Comparison of ENCODE assay signal across 11 cellular contexts in genomic region chr6:42338573-42339218, GRCh38.
DNase-seq lines count a peak whose midpoint lies in the region; ATAC-seq and TF ChIP-seq lines count a peak whose summit lies in the region.
"Had no signal": no experiment of that assay in that cellular context is flagged by ENCODE, and none has a peak within 500 bp of the region (broad histone marks: within the 10 kb centered on the region; RNA-seq: fewer than 3 reads in every experiment).

No MANE protein-coding gene starts in this region.

- H3K9me3 ChIP-seq in Caco-2 = no peaks in the 10 kb centered on the region

- TF ChIP-seq CTCF in cardiac fibroblast (IDR thresholded peaks at IDR 0.05; ENCODE audit: low read depth, low read length) (peak; percentile 39), retinal pigment epithelial cell (conservative IDR thresholded peaks at IDR 0.05; ENCODE audit: low read depth, low read length) (no peak), Caco-2 (IDR thresholded peaks at IDR 0.05; ENCODE audit: insufficient read depth in 1 of 2, low read depth in 1 of 2, low read length in 1 of 2, severe bottlenecking in 1 of 2, unreplicated experiment in 1 of 2) (no peak)

- POLR2A ChIA-PET in Caco-2 (lab: Charles Lee) = no interaction called here

- peak overlapping the region; percentile 85 for H3K27ac Mint-ChIP-seq in T-helper 1 cell treated with Interleukin-12 subunit alpha and Interleukin-12 subunit beta and Interleukin-4 antibody, amounts not matched to agents 30 μg/mL and 1 μg/mL, for 36 hours
- H3K27ac Mint-ChIP-seq in Caco-2 (ENCODE audit: unreplicated experiment) = no peak overlapping the region
- H3K27ac Mint-ChIP-seq: B cell had no signal

- DNase-seq in T-helper 1 cell (no peak), OCI-M2 (lab: John Stamatoyannopoulos, UW; ENCODE audit: unreplicated experiment) (peak; percentile 35), cardiac fibroblast (ENCODE audit: low read depth in 2 of 2) (peak; percentile 94 to 99), retinal pigment epithelial cell (ENCODE audit: low read depth) (peak; percentile 93), midbrain (lab: John Stamatoyannopoulos, UW) (no peak), Caco-2 (no peak)
- DNase-seq: T-helper 17 cell had no signal

- BruUV-seq in Caco-2 (replicated peaks; lab: Mats Ljungman, UMichigan) = no TSS peak

- intact Hi-C loops in Caco-2 (cut with micrococcal nuclease; ENCODE audit: unreplicated experiment) = no loop called here

- H3K27me3 Mint-ChIP-seq in T-helper 1 cell treated with Interleukin-12 subunit alpha and Interleukin-12 subunit beta and Interleukin-4 antibody, amounts not matched to agents 30 μg/mL and 1 μg/mL, for 36 hours (ENCODE audit: low read depth) = no peaks in the 10 kb centered on the region
- H3K27me3 Mint-ChIP-seq in Caco-2 (ENCODE audit: insufficient read depth, unreplicated experiment) = no peaks in the 10 kb centered on the region
- H3K27me3 Mint-ChIP-seq: B cell, T-helper 17 cell had no signal

- H3K4me3 ChIP-seq in cardiac fibroblast (replicated peaks in 1 of 2; ENCODE audit: low read depth in 2 of 2, low read length in 2 of 2) (no peak overlapping the region), retinal pigment epithelial cell (ENCODE audit: low read length) (no peak overlapping the region), Caco-2 (ENCODE audit: low read depth, low read length) (no peak overlapping the region)

- H3K27me3 ChIP-seq in Caco-2 (replicated peaks; ENCODE audit: control insufficient read depth, insufficient read depth, low read length) = no peaks in the 10 kb centered on the region

- H3K4me3 Mint-ChIP-seq in T-helper 1 cell treated with Interleukin-12 subunit alpha and Interleukin-12 subunit beta and Interleukin-4 antibody, amounts not matched to agents 30 μg/mL and 1 μg/mL, for 36 hours = peak overlapping the region; percentile 11
- H3K4me3 Mint-ChIP-seq in Caco-2 (ENCODE audit: unreplicated experiment) = no peak overlapping the region
- H3K4me3 Mint-ChIP-seq: B cell had no signal

- H3K9me3 Mint-ChIP-seq in T-helper 1 cell treated with Interleukin-12 subunit alpha and Interleukin-12 subunit beta and Interleukin-4 antibody, amounts not matched to agents 30 μg/mL and 1 μg/mL, for 36 hours = no peaks in the 10 kb centered on the region
- no peaks in the 10 kb centered on the region for H3K9me3 Mint-ChIP-seq in Caco-2 (ENCODE audit: unreplicated experiment)

- peaks cover 41% of the 10 kb centered on the region for H3K36me3 Mint-ChIP-seq in T-helper 1 cell treated with Interleukin-12 subunit alpha and Interleukin-12 subunit beta and Interleukin-4 antibody, amounts not matched to agents 30 μg/mL and 1 μg/mL, for 36 hours (ENCODE audit: low read depth)
- no peaks in the 10 kb centered on the region for H3K36me3 Mint-ChIP-seq in Caco-2 (ENCODE audit: insufficient read depth, unreplicated experiment)

- no peak for ATAC-seq in GM19023 (IDR thresholded peaks at IDR 0.05; ENCODE audit: unreplicated experiment)
- ATAC-seq: HepG2, T-helper 17 cell had no signal

- CTCF ChIA-PET in Caco-2 (lab: Charles Lee) = no interaction called here

- peaks cover 12% of the 10 kb centered on the region; the same call in 1 of the 2 replicates for H3K4me1 ChIP-seq in Caco-2

- H3K36me3 ChIP-seq in Caco-2 (ENCODE audit: control insufficient read depth, insufficient read depth, low read length) = no peaks in the 10 kb centered on the region

- H3K4me1 Mint-ChIP-seq in T-helper 1 cell treated with Interleukin-12 subunit alpha and Interleukin-12 subunit beta and Interleukin-4 antibody, amounts not matched to agents 30 μg/mL and 1 μg/mL, for 36 hours (ENCODE audit: low read depth) = peaks cover 66% of the 10 kb centered on the region
- peaks cover 6% of the 10 kb centered on the region for H3K4me1 Mint-ChIP-seq in Caco-2 (ENCODE audit: low read depth, unreplicated experiment)
- H3K4me1 Mint-ChIP-seq: B cell had no signal

Comparison
In these comparisons a context has a peak if more than half of its experiments do, and no peak if none do; other contexts are left out.
1. DNase-seq: peak in OCI-M2 (single experiment), cardiac fibroblast (2 of 2) and retinal pigment epithelial cell (single experiment); none in T-helper 1 cell (0 of 5), midbrain (single experiment) and Caco-2 (0 of 2).